Comparison of ENCODE assay signal across 24 cellular contexts in genomic region chr6:160130729-160131484, GRCh38. TPM values are rescaled to one million over a fixed set of nuclear protein-coding genes. Genes with fewer than 3 reads are reported as not detected.
"Had no signal": no experiment of that assay in that cellular context is flagged by ENCODE, and none has a peak within 500 bp of the region (broad histone marks: within the 10 kb centered on the region; RNA-seq: fewer than 3 reads in every experiment).

No MANE protein-coding gene starts in this region.

- H3K27ac Mint-ChIP-seq: activated T-helper 1 cell treated with anti-CD3 and anti-CD28 coated beads, Interleukin-12 subunit alpha, Interleukin-12 subunit beta, Interleukin-2, Interleukin-4 antibody, amounts not matched to agents 30 ng/mL and 10 ng/mL and 1 ng/mL, durations not matched to agents 14 hours and 24 hours and 36 hours had no signal

- ATAC-seq: gastroesophageal sphincter, heart left ventricle, left lung had no signal

- H3K4me1 ChIP-seq: breast epithelium, esophagus muscularis mucosa, gastroesophageal sphincter, heart left ventricle, left lung, parathyroid adenoma, sigmoid colon, uterus had no signal

- H3K9me3 Mint-ChIP-seq: activated T-helper 1 cell treated with anti-CD3 and anti-CD28 coated beads, Interleukin-12 subunit alpha, Interleukin-12 subunit beta, Interleukin-2, Interleukin-4 antibody, amounts not matched to agents 30 ng/mL and 10 ng/mL and 1 ng/mL, durations not matched to agents 14 hours and 24 hours and 36 hours; naive B cell had no signal

- H3K9me3 ChIP-seq: ascending aorta, breast epithelium, esophagus muscularis mucosa, gastroesophageal sphincter, heart left ventricle, left lung, sigmoid colon, tibial nerve, uterus had no signal

- H3K36me3 Mint-ChIP-seq: naive B cell had no signal

- H3K27me3 ChIP-seq: ascending aorta, breast epithelium, esophagus muscularis mucosa, gastroesophageal sphincter, heart left ventricle, left lung, sigmoid colon, tibial nerve, uterus had no signal

- DNase-seq: activated CD4-positive, alpha-beta T cell treated with anti-CD3 and anti-CD28 coated beads, Interleukin-2, amount 50 U/mL, for 4 hours; activated CD4-positive, CD25-positive, alpha-beta regulatory T cell; activated naive CD4-positive, alpha-beta T cell treated with Interleukin-2 at 50 U/mL for 16 hours; activated T-cell treated with anti-CD3 and anti-CD28 coated beads for 4 hours; cerebellar nuclear complex; effector CD4-positive, alpha-beta T cell; heart left ventricle; kidney; left lung; mammary epithelial cell; naive B cell; sigmoid colon; stimulated activated CD4-positive, alpha-beta T cell treated with anti-CD3 and anti-CD28 coated beads, Interleukin-4, amount 100 ng/mL, for 4 hours; stimulated activated naive CD4-positive, alpha-beta T cell; T1000; uterus had no signal

- H3K27ac ChIP-seq: breast epithelium, esophagus muscularis mucosa, gastroesophageal sphincter, heart left ventricle, left lung, parathyroid adenoma, sigmoid colon, tibial nerve, uterus had no signal

- H3K4me3 ChIP-seq: ascending aorta, breast epithelium, esophagus muscularis mucosa, gastroesophageal sphincter, heart left ventricle, left lung, sigmoid colon, tibial nerve, uterus had no signal

- H3K4me3 Mint-ChIP-seq: activated T-helper 1 cell treated with anti-CD3 and anti-CD28 coated beads, Interleukin-12 subunit alpha, Interleukin-12 subunit beta, Interleukin-2, Interleukin-4 antibody, amounts not matched to agents 30 ng/mL and 10 ng/mL and 1 ng/mL, durations not matched to agents 14 hours and 24 hours and 36 hours; naive B cell had no signal

- H3K36me3 ChIP-seq: ascending aorta, breast epithelium, esophagus muscularis mucosa, gastroesophageal sphincter, heart left ventricle, left lung, sigmoid colon, uterus had no signal

RNA-seq across cellular contexts. Expression of gene SLC22A1, which starts 9.3 kb away (rescaled TPM):
- total RNA-seq: ascending aorta, endothelial cell of umbilical vein had no signal
